In genomic region chr18:50310080-50310479, GRCh38 we compare ENCODE assay signal across 25 cellular contexts. TPM values are rescaled to one million over a fixed set of nuclear protein-coding genes. Genes with fewer than 3 reads are reported as not detected.
"Had no signal": no experiment of that assay in that cellular context is flagged by ENCODE, and none has a peak within 500 bp of the region (broad histone marks: within the 10 kb centered on the region; RNA-seq: fewer than 3 reads in every experiment).

No MANE protein-coding gene starts in this region.

- H3K9me3 ChIP-seq: SJSA1 had no signal

- DNase-seq: activated CD4-positive, alpha-beta memory T cell treated with anti-CD3 and anti-CD28 coated beads, Interleukin-2, amount 10 ng/mL, durations not matched to agents 7 days and 5 days; activated CD4-positive, alpha-beta T cell treated with anti-CD3 and anti-CD28 coated beads, Interleukin-2, amount 50 U/mL, for 1 hour; activated CD4-positive, CD25-positive, alpha-beta regulatory T cell; activated gamma-delta T cell; activated naive CD4-positive, alpha-beta T cell treated with anti-CD3 and anti-CD28 coated beads for 36 hours; activated T-cell treated with anti-CD3 and anti-CD28 coated beads for 4 hours; activated T-cell treated with anti-CD3 and anti-CD28 coated beads, Interleukin-2, amount 50 U/mL, for 48 hours; amygdala; cortex of kidney; Kasumi-1; NCI-H1092; NCI-H1417; NCI-H1930; NCI-H2171; NCI-H226; NCI-H526; NCI-H774; RPMI8226; T-helper 17 cell; T-helper 9 cell had no signal

- H3K27ac ChIP-seq: SJSA1, VCaP had no signal

- ATAC-seq: activated T-helper 17 cell treated with anti-CD3 and anti-CD28 coated beads, Interleukin-2, amount 50 U/mL, for 72 hours; Right ventricle myocardium inferior; T-helper 17 cell had no signal

- FAIRE-seq: astrocyte had no signal

- H3K4me3 ChIP-seq: SJSA1 had no signal

RNA-seq across cellular contexts. Expression of gene CFAP53, which starts 43.8 kb away (rescaled TPM):
- total RNA-seq: Right ventricle myocardium inferior had no signal
